10 cellular contexts compared by ENCODE assay signal in the genomic region with DNA sequence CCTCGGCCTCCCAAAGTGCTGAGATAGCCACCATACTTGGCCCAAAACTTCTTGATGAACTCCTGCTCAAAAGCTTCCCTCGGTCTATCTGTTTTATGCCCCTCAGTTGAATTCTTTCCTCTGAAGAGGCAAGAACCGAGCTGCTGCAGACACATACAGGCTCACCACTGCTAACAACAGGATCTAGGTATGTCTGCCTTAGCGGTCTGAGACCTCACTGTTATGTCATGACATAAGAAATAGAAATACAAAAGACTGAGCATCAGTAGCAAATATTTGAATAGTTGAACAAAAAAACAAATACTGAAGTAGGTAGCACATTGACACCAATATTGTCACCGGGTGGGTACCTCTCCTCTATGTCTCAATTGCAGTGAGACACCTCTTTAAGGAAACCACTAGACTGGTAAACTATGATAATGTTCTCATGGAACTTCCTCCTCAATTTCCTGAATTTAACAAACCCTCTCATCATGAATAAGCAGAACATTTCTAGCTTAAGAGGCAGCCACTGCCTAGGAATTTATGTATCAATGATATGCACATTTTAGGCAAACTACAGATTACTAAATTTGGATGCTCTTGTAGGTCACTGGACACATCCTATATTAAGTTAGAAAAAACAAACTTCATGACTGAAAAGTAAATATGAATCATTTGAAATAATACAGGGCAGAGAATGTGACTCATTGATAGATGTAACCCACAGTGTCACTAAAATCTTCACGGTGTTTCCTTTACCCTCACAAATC. TPM values are rescaled to one million over a fixed set of nuclear protein-coding genes. Genes with fewer than 3 reads are reported as not detected.
DNase-seq lines count a peak whose midpoint lies in the region; ATAC-seq and TF ChIP-seq lines count a peak whose summit lies in the region.
"Had no signal": no experiment of that assay in that cellular context is flagged by ENCODE, and none has a peak within 500 bp of the region (broad histone marks: within the 10 kb centered on the region; RNA-seq: fewer than 3 reads in every experiment).

No MANE protein-coding gene starts in this region.

- peaks cover 22% of the 10 kb centered on the region for H3K4me1 Mint-ChIP-seq in activated T-helper 17 cell treated with anti-CD3 and anti-CD28 coated beads, Interleukin-2, amount 50 U/mL, for 72 hours
- H3K4me1 Mint-ChIP-seq in naive B cell: peaks cover 3 to 13% (median 13%) of the 10 kb centered on the region in 3 donors

- TF ChIP-seq POLR2A in GM18505 (IDR thresholded peaks at IDR 0.05; ENCODE audit: borderline replicate concordance, extremely low read depth, insufficient read depth, insufficient read length): no peak

- no peaks in the 10 kb centered on the region for H3K9me3 Mint-ChIP-seq in activated T-helper 17 cell treated with anti-CD3 and anti-CD28 coated beads, Interleukin-2, amount 50 U/mL, for 72 hours
- no peaks in the 10 kb centered on the region for H3K9me3 Mint-ChIP-seq in naive B cell

- ATAC-seq in activated T-helper 17 cell treated with anti-CD3 and anti-CD28 coated beads, Interleukin-2, amount 50 U/mL, for 72 hours (replicated peaks): peak; percentile 87
- ATAC-seq in naive B cell (ENCODE audit: low read depth in 2 of 2): peak; percentile 32 to 35
- no peak for ATAC-seq in GM18505 (IDR thresholded peaks at IDR 0.05; ENCODE audit: unreplicated experiment)

- H3K36me3 Mint-ChIP-seq in activated T-helper 17 cell treated with anti-CD3 and anti-CD28 coated beads, Interleukin-2, amount 50 U/mL, for 72 hours (ENCODE audit: low read depth): no peaks in the 10 kb centered on the region
- no peaks in the 10 kb centered on the region for H3K36me3 Mint-ChIP-seq in naive B cell

- peak overlapping the region; percentile 91 for H3K27ac Mint-ChIP-seq in activated T-helper 17 cell treated with anti-CD3 and anti-CD28 coated beads, Interleukin-2, amount 50 U/mL, for 72 hours
- H3K27ac Mint-ChIP-seq in naive B cell: no peak overlapping the region

- H3K27me3 Mint-ChIP-seq in activated T-helper 17 cell treated with anti-CD3 and anti-CD28 coated beads, Interleukin-2, amount 50 U/mL, for 72 hours: no peaks in the 10 kb centered on the region
- H3K27me3 Mint-ChIP-seq in naive B cell: no peaks in the 10 kb centered on the region

- TF ChIP-seq CTCF in GM13976 (IDR thresholded peaks at IDR 0.05; ENCODE audit: borderline replicate concordance, control extremely low read depth, extremely low read depth, insufficient read depth, missing control alignments): no peak
- no peak for TF ChIP-seq CTCF in coronary artery (IDR thresholded peaks at IDR 0.05)

- peak; percentile 40 for DNase-seq in GDM1 (lab: John Stamatoyannopoulos, UW)
- peak; percentile 50 to 70 for DNase-seq in Kasumi-1 (lab: John Stamatoyannopoulos, UW)
- DNase-seq in naive B cell: no peak
- no peak for DNase-seq in RPMI8226
- no peak for DNase-seq in GM13976 (ENCODE audit: low spot score)
- DNase-seq in coronary artery (ENCODE audit: low spot score): no peak
- DNase-seq: MG63; stimulated activated CD4-positive, alpha-beta T cell treated with anti-CD3 and anti-CD28 coated beads, Interleukin-4, amount 100 ng/mL, for 24 hours had no signal

- peak overlapping the region; percentile 59 for H3K4me3 Mint-ChIP-seq in activated T-helper 17 cell treated with anti-CD3 and anti-CD28 coated beads, Interleukin-2, amount 50 U/mL, for 72 hours
- H3K4me3 Mint-ChIP-seq in naive B cell: no peak overlapping the region

- H3K4me3 ChIP-seq in coronary artery: no peak overlapping the region
- H3K4me3 ChIP-seq: MG63 had no signal

- H3K27ac ChIP-seq in coronary artery: no peak overlapping the region

- in situ Hi-C loops in GM13976 (cut with MboI; ENCODE audit: low sequenced_read_pairs, unreplicated experiment): no loop called here

RNA-seq across cellular contexts. Expression of a gene that starts 9.4 kb away (rescaled TPM):
- 10 to 100 TPM; 13.0 to 20.2 TPM for total RNA-seq in activated T-helper 17 cell treated with anti-CD3 and anti-CD28 coated beads, Interleukin-2, amount 50 U/mL, for 72 hours
- polyA plus RNA-seq in naive B cell (ENCODE audit: low read depth in 6 of 6): 1 to 10 TPM; 2.2 to 5.0 (median 2.9) TPM

Comparison
In these comparisons a context has a peak if more than half of its experiments do, and no peak if none do; other contexts are left out.
1. DNase-seq: peak in GDM1 (single experiment) and Kasumi-1 (2 of 2); none in naive B cell (single experiment), RPMI8226 (single experiment), GM13976 (single experiment) and coronary artery (single experiment).